Comparison of ENCODE assay signal across 24 cellular contexts in the genomic region with DNA sequence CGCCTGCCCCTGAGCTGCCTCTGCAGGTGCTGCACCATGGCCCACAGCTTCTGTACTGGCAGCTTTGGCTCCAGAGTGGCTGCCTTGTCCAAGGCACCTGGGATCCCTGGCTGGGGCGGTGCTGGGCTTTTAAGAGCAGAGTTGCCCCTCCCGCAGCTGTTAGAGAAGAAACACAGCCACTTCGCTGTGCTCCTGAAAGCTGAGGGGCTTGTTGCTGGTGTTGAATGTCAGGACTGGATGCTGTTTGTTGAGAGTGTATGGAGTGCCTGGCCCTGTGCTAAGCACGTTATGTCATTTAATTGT. TPM values are rescaled to one million over a fixed set of nuclear protein-coding genes. Genes with fewer than 3 reads are reported as not detected.
"Had no signal": no experiment of that assay in that cellular context is flagged by ENCODE, and none has a peak within 500 bp of the region (broad histone marks: within the 10 kb centered on the region; RNA-seq: fewer than 3 reads in every experiment).

No MANE protein-coding gene starts in this region.

- H3K36me3 ChIP-seq: SJCRH30 had no signal

- H3K9me3 ChIP-seq: ascending aorta, SJCRH30 had no signal

- H3K4me1 ChIP-seq: ascending aorta, SJCRH30 had no signal

- H3K9me3 Mint-ChIP-seq: activated CD4-positive, alpha-beta T cell treated with anti-CD3 and anti-CD28 coated beads, Interleukin-2, amount 10 ng/mL, durations not matched to agents 7 days and 5 days; activated naive CD4-positive, alpha-beta T cell treated with anti-CD3 and anti-CD28 coated beads, Interleukin-2, amount 10 ng/mL, durations not matched to agents 7 days and 5 days; central memory CD8-positive, alpha-beta T cell; WTC11 had no signal

- ATAC-seq: activated CD4-positive, CD25-positive, alpha-beta regulatory T cell treated with anti-CD3 and anti-CD28 coated beads, Interleukin-2, amount 50 U/mL, for 24 hours had no signal

- H3K27ac ChIP-seq: ascending aorta, cardiac muscle cell, SJCRH30, SK-N-MC had no signal

- H3K4me3 Mint-ChIP-seq: activated CD4-positive, alpha-beta T cell treated with anti-CD3 and anti-CD28 coated beads for 36 hours; activated CD4-positive, alpha-beta T cell treated with anti-CD3 and anti-CD28 coated beads, Interleukin-2, amount 10 ng/mL, durations not matched to agents 7 days and 5 days; activated CD8-positive, alpha-beta T cell treated with anti-CD3 and anti-CD28 coated beads, Interleukin-2, amount 10 ng/mL, durations not matched to agents 7 days and 5 days; activated naive CD4-positive, alpha-beta T cell treated with anti-CD3 and anti-CD28 coated beads, Interleukin-2, amount 10 ng/mL, durations not matched to agents 7 days and 5 days; activated naive CD8-positive, alpha-beta T cell; central memory CD8-positive, alpha-beta T cell; WTC11 had no signal

- H3K36me3 Mint-ChIP-seq: activated naive CD4-positive, alpha-beta T cell treated with anti-CD3 and anti-CD28 coated beads, Interleukin-2, amount 10 ng/mL, durations not matched to agents 7 days and 5 days; activated naive CD8-positive, alpha-beta T cell had no signal

- H3K27me3 Mint-ChIP-seq: activated CD4-positive, alpha-beta T cell treated with anti-CD3 and anti-CD28 coated beads for 36 hours; activated CD4-positive, alpha-beta T cell treated with anti-CD3 and anti-CD28 coated beads, Interleukin-2, amount 10 ng/mL, durations not matched to agents 7 days and 5 days; activated naive CD8-positive, alpha-beta T cell; central memory CD8-positive, alpha-beta T cell had no signal

- DNase-seq: activated CD8-positive, alpha-beta memory T cell treated with anti-CD3 and anti-CD28 coated beads, Interleukin-2, amount 50 U/mL, for 4 hours; activated effector memory CD4-positive, alpha-beta T cell treated with Interleukin-2 at 50 U/mL for 16 hours; activated T-cell treated with anti-CD3 and anti-CD28 coated beads, Interleukin-2, amount 50 U/mL, for 48 hours; NCI-H1436 treated with DMSO at 0.1 percent for 48 hours; NCI-H187; NCI-H2029 treated with DMSO at 0.1 percent for 48 hours; NCI-H2107; NCI-H226; NCI-H446 treated with DMSO at 0.1 percent for 48 hours; NCI-H524 treated with DMSO at 0.1 percent for 48 hours; SHP77; T1000 had no signal

- H3K27me3 ChIP-seq: ascending aorta, cardiac muscle cell, SJCRH30 had no signal

- H3K27ac Mint-ChIP-seq: activated CD4-positive, alpha-beta T cell treated with anti-CD3 and anti-CD28 coated beads for 36 hours; activated CD4-positive, alpha-beta T cell treated with anti-CD3 and anti-CD28 coated beads, Interleukin-2, amount 10 ng/mL, durations not matched to agents 7 days and 5 days; activated CD8-positive, alpha-beta T cell treated with anti-CD3 and anti-CD28 coated beads, Interleukin-2, amount 10 ng/mL, durations not matched to agents 7 days and 5 days; activated naive CD4-positive, alpha-beta T cell treated with anti-CD3 and anti-CD28 coated beads, Interleukin-2, amount 10 ng/mL, durations not matched to agents 7 days and 5 days; activated naive CD8-positive, alpha-beta T cell; WTC11 had no signal

- H3K4me3 ChIP-seq: ascending aorta, cardiac muscle cell, SJCRH30, SK-N-MC had no signal

RNA-seq across cellular contexts. Expression of a gene that starts 6.2 kb away (rescaled TPM):
- total RNA-seq: ascending aorta had no signal
